Comparison of ENCODE assay signal across 14 cellular contexts in the genomic region with DNA sequence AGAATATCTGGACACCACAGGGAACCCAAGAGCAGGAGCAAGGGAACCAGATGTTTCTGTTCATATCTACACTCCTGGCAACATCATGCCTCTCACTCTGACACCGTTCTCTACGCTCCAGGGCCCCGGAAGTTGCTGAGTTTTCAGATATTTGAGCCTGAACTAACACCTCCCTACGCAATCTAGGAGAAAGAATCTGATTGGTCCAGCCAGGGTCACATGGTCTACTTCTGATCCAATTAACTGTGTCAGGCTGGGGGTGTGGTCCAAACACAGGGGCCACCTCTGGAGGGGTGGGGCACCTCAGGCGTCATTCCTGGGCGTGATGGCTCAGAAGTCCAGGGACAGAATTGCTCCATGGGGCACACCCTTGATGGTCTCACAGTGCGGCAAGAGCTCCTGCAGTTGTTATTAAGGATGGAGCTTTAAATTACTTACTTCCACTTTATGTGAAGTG.
DNase-seq lines count a peak whose midpoint lies in the region; ATAC-seq lines count a peak whose summit lies in the region.
"Had no signal": no experiment of that assay in that cellular context is flagged by ENCODE, and none has a peak within 500 bp of the region (broad histone marks: within the 10 kb centered on the region; RNA-seq: fewer than 3 reads in every experiment).

No MANE protein-coding gene starts in this region.

- DNase-seq in A172 (ENCODE audit: low spot score), result peak; percentile 69
- peak; percentile 17 for DNase-seq in ELR (ENCODE audit: low read depth)
- DNase-seq in NCI-H2029 (lab: John Stamatoyannopoulos, UW), result peak; percentile 56
- DNase-seq in SW480 (ENCODE audit: low spot score), result peak; percentile 82
- no peak for DNase-seq in NCI-H1694 (lab: John Stamatoyannopoulos, UW)
- DNase-seq in natural killer cell treated with Interleukin-12 subunit alpha and Interleukin-12 subunit beta and Interleukin-15 and Interleukin-18, amount 100 ng/mL, for 72 hours (ENCODE audit: low spot score), result no peak
- DNase-seq in NCI-H524 treated with DMSO at 0.1 percent for 48 hours (lab: John Stamatoyannopoulos, UW), result no peak
- DNase-seq: hippocampal formation; lower lobe of right lung; NCI-H446; stimulated activated naive CD8-positive, alpha-beta T cell treated with anti-CD3 and anti-CD28 coated beads, Interleukin-15, amount 100 ng/mL, for 72 hours had no signal

- no peak overlapping the region for H3K4me3 Mint-ChIP-seq in natural killer cell treated with Interleukin-12 subunit alpha and Interleukin-12 subunit beta and Interleukin-15 and Interleukin-18, amount 100 ng/mL, for 72 hours
- H3K4me3 Mint-ChIP-seq: B cell; neural crest cell; stimulated activated naive CD8-positive, alpha-beta T cell treated with anti-CD3 and anti-CD28 coated beads, Interleukin-15, amount 100 ng/mL, for 72 hours had no signal

- no peak overlapping the region for H3K27ac Mint-ChIP-seq in natural killer cell treated with Interleukin-12 subunit alpha and Interleukin-12 subunit beta and Interleukin-15 and Interleukin-18, amount 100 ng/mL, for 72 hours
- H3K27ac Mint-ChIP-seq: B cell; stimulated activated naive CD8-positive, alpha-beta T cell treated with anti-CD3 and anti-CD28 coated beads, Interleukin-15, amount 100 ng/mL, for 72 hours had no signal

- H3K27me3 Mint-ChIP-seq in natural killer cell treated with Interleukin-12 subunit alpha and Interleukin-12 subunit beta and Interleukin-15 and Interleukin-18, amount 100 ng/mL, for 72 hours, result peaks cover 9 to 26% of the 10 kb centered on the region in 2 donors

- ATAC-seq in HG02885 (IDR thresholded peaks at IDR 0.05; ENCODE audit: poor library complexity, unreplicated experiment), result no peak
- no peak for ATAC-seq in natural killer cell treated with Interleukin-12 subunit alpha and Interleukin-12 subunit beta and Interleukin-15 and Interleukin-18, amount 100 ng/mL, for 72 hours
- ATAC-seq: stimulated activated naive CD8-positive, alpha-beta T cell treated with anti-CD3 and anti-CD28 coated beads, Interleukin-15, amount 100 ng/mL, for 72 hours had no signal

- no peaks in the 10 kb centered on the region for H3K36me3 Mint-ChIP-seq in natural killer cell treated with Interleukin-12 subunit alpha and Interleukin-12 subunit beta and Interleukin-15 and Interleukin-18, amount 100 ng/mL, for 72 hours

- H3K4me1 Mint-ChIP-seq in natural killer cell treated with Interleukin-12 subunit alpha and Interleukin-12 subunit beta and Interleukin-15 and Interleukin-18, amount 100 ng/mL, for 72 hours (ENCODE audit: low read depth in 2 of 2), result no peaks in the 10 kb centered on the region
- H3K4me1 Mint-ChIP-seq: B cell; stimulated activated naive CD8-positive, alpha-beta T cell treated with anti-CD3 and anti-CD28 coated beads, Interleukin-15, amount 100 ng/mL, for 72 hours had no signal

- H3K9me3 Mint-ChIP-seq in natural killer cell treated with Interleukin-12 subunit alpha and Interleukin-12 subunit beta and Interleukin-15 and Interleukin-18, amount 100 ng/mL, for 72 hours, result no peaks in the 10 kb centered on the region
- H3K9me3 Mint-ChIP-seq: stimulated activated naive CD8-positive, alpha-beta T cell treated with anti-CD3 and anti-CD28 coated beads, Interleukin-15, amount 100 ng/mL, for 72 hours had no signal

Comparison
In these comparisons a context has a peak if more than half of its experiments do, and no peak if none do; other contexts are left out.
1. DNase-seq: peak in A172 (single experiment), ELR (single experiment), NCI-H2029 (single experiment) and SW480 (single experiment); none in NCI-H1694 (single experiment), natural killer cell treated with Interleukin-12 subunit alpha and Interleukin-12 subunit beta and Interleukin-15 and Interleukin-18, amount 100 ng/mL, for 72 hours (single experiment) and NCI-H524 treated with DMSO at 0.1 percent for 48 hours (single experiment).